In the genomic region with DNA sequence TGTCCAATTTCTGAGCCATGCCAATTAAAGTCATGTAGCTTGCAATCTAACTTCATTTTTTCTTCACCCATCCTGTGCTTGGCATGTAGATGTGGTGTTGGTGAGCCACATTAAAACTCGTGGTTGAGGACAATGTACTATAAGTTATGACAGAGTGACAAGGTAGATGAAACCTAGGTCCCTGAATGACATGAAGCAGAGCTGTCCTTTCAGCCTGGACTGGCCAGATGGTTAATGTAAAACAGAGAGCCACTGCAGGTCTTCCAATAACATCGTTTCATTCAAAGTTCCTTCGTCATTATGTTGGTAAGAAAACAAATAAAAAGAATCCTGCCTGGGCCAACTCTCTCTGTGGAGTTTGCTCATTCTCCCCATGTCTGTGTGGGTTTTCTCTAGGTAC, we compare ENCODE assay signal across 26 cellular contexts.
"Had no signal": no experiment of that assay in that cellular context is flagged by ENCODE, and none has a peak within 500 bp of the region (broad histone marks: within the 10 kb centered on the region; RNA-seq: fewer than 3 reads in every experiment).

No MANE protein-coding gene starts in this region.

- H3K27ac ChIP-seq: colonic mucosa, coronary artery, dorsolateral prefrontal cortex, epithelial cell of prostate, esophagus muscularis mucosa, esophagus squamous epithelium, foreskin keratinocyte, gastrocnemius medialis, gastroesophageal sphincter, heart left ventricle, heart right ventricle had no signal

- H3K4me3 Mint-ChIP-seq: dendritic cell treated with granulocyte-macrophage colony-stimulating factor and Interleukin-4, amounts not matched to agents 40 ng/mL and 50 ng/mL, for 4 days; effector memory CD8-positive, alpha-beta T cell; endodermal cell had no signal

- H3K4me1 Mint-ChIP-seq: endodermal cell had no signal

- ATAC-seq: effector memory CD8-positive, alpha-beta T cell; esophagus mucosa; foreskin keratinocyte; gastrocnemius medialis; gastroesophageal sphincter; heart left ventricle; heart right ventricle had no signal

- DNase-seq: colonic mucosa; cortex of kidney; dermis blood vessel endothelial cell; dorsolateral prefrontal cortex; effector CD4-positive, alpha-beta T cell; effector CD8-positive, alpha-beta T cell; effector memory CD4-positive, alpha-beta T cell; effector memory CD8-positive, alpha-beta T cell; endodermal cell; erythroblast; esophagus squamous epithelium; foreskin fibroblast; foreskin keratinocyte; foreskin melanocyte; gastrocnemius medialis; glutamatergic neuron; head of caudate nucleus; heart left ventricle; heart right ventricle had no signal

- H3K27ac Mint-ChIP-seq: dendritic cell treated with granulocyte-macrophage colony-stimulating factor and Interleukin-4, amounts not matched to agents 40 ng/mL and 50 ng/mL, for 4 days; effector memory CD8-positive, alpha-beta T cell; endodermal cell had no signal

- H3K9me3 ChIP-seq: colonic mucosa, esophagus muscularis mucosa, esophagus squamous epithelium, gastrocnemius medialis, gastroesophageal sphincter, heart left ventricle, heart right ventricle had no signal

- FAIRE-seq: endothelial cell of umbilical vein had no signal

- H3K27me3 ChIP-seq: colonic mucosa, dorsolateral prefrontal cortex, esophagus muscularis mucosa, esophagus squamous epithelium, foreskin keratinocyte, gastrocnemius medialis, gastroesophageal sphincter, heart left ventricle, heart right ventricle had no signal

- H3K36me3 ChIP-seq: colonic mucosa, esophagus muscularis mucosa, esophagus squamous epithelium, gastrocnemius medialis, gastroesophageal sphincter, heart left ventricle, heart right ventricle had no signal

- H3K4me1 ChIP-seq: colonic mucosa, esophagus squamous epithelium, foreskin keratinocyte, gastrocnemius medialis, heart left ventricle, heart right ventricle had no signal

- H3K9me3 Mint-ChIP-seq: dendritic cell treated with granulocyte-macrophage colony-stimulating factor and Interleukin-4, amounts not matched to agents 40 ng/mL and 50 ng/mL, for 4 days; endodermal cell had no signal

- H3K4me3 ChIP-seq: colonic mucosa, coronary artery, dorsolateral prefrontal cortex, esophagus muscularis mucosa, esophagus squamous epithelium, gastrocnemius medialis, gastroesophageal sphincter, heart left ventricle, heart right ventricle had no signal

- H3K27me3 Mint-ChIP-seq: dendritic cell treated with granulocyte-macrophage colony-stimulating factor and Interleukin-4, amounts not matched to agents 40 ng/mL and 50 ng/mL, for 4 days; effector memory CD8-positive, alpha-beta T cell had no signal
